Comparison of ENCODE assay signal across 16 cellular contexts in the genomic region with DNA sequence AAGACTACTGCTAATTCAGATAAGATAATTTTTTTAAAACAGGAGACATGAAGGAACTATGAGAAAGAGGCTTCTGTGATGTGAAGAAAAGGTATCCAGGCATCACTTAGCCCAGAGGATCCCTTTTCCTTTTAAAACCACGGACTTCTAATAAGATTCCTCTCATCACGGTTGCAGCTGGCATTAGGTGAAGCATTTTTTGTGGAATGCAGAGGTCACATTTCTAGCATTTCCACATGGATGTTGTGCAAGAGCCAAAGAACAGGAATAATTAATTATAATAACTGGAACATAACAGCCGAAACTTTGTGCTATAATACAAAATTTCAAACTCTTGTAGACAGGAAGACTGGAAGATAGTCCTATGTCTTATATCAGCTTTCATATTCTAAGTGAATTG.
"Had no signal": no experiment of that assay in that cellular context is flagged by ENCODE, and none has a peak within 500 bp of the region (broad histone marks: within the 10 kb centered on the region; RNA-seq: fewer than 3 reads in every experiment).

No MANE protein-coding gene starts in this region.

- H3K27ac ChIP-seq: epithelial cell of prostate, foreskin keratinocyte, pancreas, tibial artery, uterus had no signal

- H3K4me1 ChIP-seq: foreskin keratinocyte, tibial artery, uterus had no signal

- H3K27me3 ChIP-seq: foreskin keratinocyte, pancreas, uterus had no signal

- H3K36me3 ChIP-seq: pancreas, tibial artery, uterus had no signal

- H3K9me3 ChIP-seq: mucosa of descending colon, pancreas, tibial artery, uterus had no signal

- H3K4me3 ChIP-seq: mucosa of descending colon, pancreas, tibial artery, uterus had no signal

- DNase-seq: activated CD4-positive, alpha-beta T cell treated with anti-CD3 and anti-CD28 coated beads, Interleukin-2, amount 10 ng/mL, durations not matched to agents 7 days and 5 days; activated naive CD4-positive, alpha-beta T cell; activated naive CD8-positive, alpha-beta T cell treated with anti-CD3 and anti-CD28 coated beads, Interleukin-2, amount 10 ng/mL, durations not matched to agents 7 days and 5 days; effector memory CD4-positive, alpha-beta T cell; foreskin keratinocyte; glutamatergic neuron; hypothalamus; left ventricle myocardium superior; mucosa of descending colon; naive thymus-derived CD4-positive, alpha-beta T cell; pancreas; stimulated activated CD4-positive, alpha-beta T cell treated with anti-CD3 and anti-CD28 coated beads, Interleukin-4, amount 100 ng/mL, for 1 hour; stimulated activated naive CD4-positive, alpha-beta T cell; tibial artery; uterus had no signal

- ATAC-seq: foreskin keratinocyte; mucosa of descending colon; naive thymus-derived CD4-positive, alpha-beta T cell had no signal
